12 cellular contexts compared by ENCODE assay signal in the genomic region with DNA sequence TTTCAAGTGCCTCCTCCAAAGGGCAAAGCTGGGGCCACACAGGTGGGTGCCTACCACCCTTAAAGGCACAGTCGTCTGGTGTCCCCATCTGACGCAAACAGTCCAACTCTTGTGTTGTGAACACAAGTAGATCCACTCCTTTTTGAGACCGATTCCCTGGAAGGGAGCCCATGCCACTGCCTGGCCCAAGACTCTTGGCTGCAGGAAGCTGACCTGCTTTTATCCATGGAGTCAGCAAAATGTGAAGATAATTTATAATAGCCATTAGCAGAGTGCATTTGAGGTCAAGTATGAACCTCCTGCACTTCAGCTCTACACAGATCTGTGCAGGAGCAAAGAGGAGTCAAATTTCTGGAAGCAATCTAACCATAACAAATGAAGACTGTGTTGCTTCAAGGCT.
DNase-seq lines count a peak whose midpoint lies in the region; ATAC-seq and TF ChIP-seq lines count a peak whose summit lies in the region.
"Had no signal": no experiment of that assay in that cellular context is flagged by ENCODE, and none has a peak within 500 bp of the region (broad histone marks: within the 10 kb centered on the region; RNA-seq: fewer than 3 reads in every experiment).

No MANE protein-coding gene starts in this region.

- no peaks in the 10 kb centered on the region for H3K9me3 ChIP-seq in mesenchymal stem cell (ENCODE audit: control insufficient read depth, low read length)

- no peak overlapping the region for H2AK5ac ChIP-seq in mesenchymal stem cell (ENCODE audit: low read length, severe bottlenecking)

- 0 out of 2 replicates have a peak overlapping the region, but pooled peaks have one; percentile 63 for H2AFZ ChIP-seq in GM23338
- H2AFZ ChIP-seq in mesenchymal stem cell (ENCODE audit: low read depth, low read length): no peak overlapping the region

- H4K8ac ChIP-seq in mesenchymal stem cell (ENCODE audit: low read length): no peak overlapping the region

- H4K20me1 ChIP-seq in GM23338 (replicated peaks; ENCODE audit: insufficient read depth): no peaks in the 10 kb centered on the region

- ATAC-seq in GM23338: no peak
- no peak for ATAC-seq in HG03095 (IDR thresholded peaks at IDR 0.05; ENCODE audit: unreplicated experiment)
- no peak for ATAC-seq in HG03565 (IDR thresholded peaks at IDR 0.05; ENCODE audit: unreplicated experiment)

- no peak overlapping the region for H3K18ac ChIP-seq in mesenchymal stem cell (ENCODE audit: low read depth in 1 of 2, low read length in 2 of 2)

- no peaks in the 10 kb centered on the region for H3K36me3 ChIP-seq in GM23338 (ENCODE audit: insufficient read depth)
- no peaks in the 10 kb centered on the region for H3K36me3 ChIP-seq in mesenchymal stem cell (ENCODE audit: control insufficient read depth in 1 of 2, insufficient read depth in 2 of 2, low read depth in 1 of 2, low read length in 2 of 2)

- no peaks in the 10 kb centered on the region for H3K79me2 ChIP-seq in GM23338 (replicated peaks; ENCODE audit: insufficient read depth)

- H3K9ac ChIP-seq in mesenchymal stem cell (ENCODE audit: low read length): no peak overlapping the region

- DNase-seq in GM23338 (ENCODE audit: low spot score) (no peak), NCI-H187 treated with DMSO at 0.1 percent for 48 hours (lab: John Stamatoyannopoulos, UW) (peak; percentile 78), astrocyte of the cerebellum (ENCODE audit: low read depth) (peak; percentile 41), mesenchymal stem cell (peak; percentile 43), RPMI8226 (no peak)
- DNase-seq: activated gamma-delta T cell treated with Interleukin-2 at 50 U/mL for 16 hours; endodermal cell; NCI-H1048; stimulated activated CD4-positive, alpha-beta T cell treated with anti-CD3 and anti-CD28 coated beads, Interleukin-1b, Interleukin-23, amount 100 ng/mL, for 48 hours had no signal

- no peaks in the 10 kb centered on the region for H3K79me1 ChIP-seq in mesenchymal stem cell (replicated peaks; ENCODE audit: low read length, poor library complexity, severe bottlenecking)

- no peaks in the 10 kb centered on the region; the same call in 2 of the 3 replicates for H3K4me1 Mint-ChIP-seq in GM23338
- H3K4me1 Mint-ChIP-seq: endodermal cell had no signal

- H3K9me3 Mint-ChIP-seq in GM23338: peaks cover 8% of the 10 kb centered on the region

- H4K91ac ChIP-seq in mesenchymal stem cell (ENCODE audit: low read length): no peak overlapping the region

- H3K4me3 ChIP-seq in GM23338: no peak overlapping the region
- no peak overlapping the region for H3K4me3 ChIP-seq in astrocyte of the cerebellum (ENCODE audit: low read depth, low read length)
- no peak overlapping the region for H3K4me3 ChIP-seq in mesenchymal stem cell (ENCODE audit: insufficient read depth in 1 of 2, low read depth in 1 of 2, low read length in 2 of 2)

- WGBS in mesenchymal stem cell: 56% methylated on average over 3 of the region's 3 CpGs

- H3K27me3 Mint-ChIP-seq in GM23338 (ENCODE audit: insufficient read depth, low read depth, poor library complexity): peaks cover 3% of the 10 kb centered on the region

- no peak overlapping the region for H3K4me2 ChIP-seq in GM23338
- H3K4me2 ChIP-seq in mesenchymal stem cell (ENCODE audit: low read length, poor library complexity, severe bottlenecking): no peak overlapping the region

- no peaks in the 10 kb centered on the region for H3K4me1 ChIP-seq in GM23338 (ENCODE audit: insufficient read depth)
- peaks cover 2% of the 10 kb centered on the region for H3K4me1 ChIP-seq in mesenchymal stem cell (ENCODE audit: control insufficient read depth, insufficient read depth, low read depth, low read length)

- H2BK15ac ChIP-seq in mesenchymal stem cell (ENCODE audit: low read depth, poor library complexity, severe bottlenecking): no peak overlapping the region

- H3K23ac ChIP-seq in mesenchymal stem cell (ENCODE audit: low read length in 2 of 2): no peak overlapping the region

- H2BK120ac ChIP-seq in mesenchymal stem cell (ENCODE audit: low read depth, low read length): no peak overlapping the region

- H3K27ac ChIP-seq in GM23338 (ENCODE audit: low read depth) (no peak overlapping the region), mesenchymal stem cell (ENCODE audit: low read length, poor library complexity, severe bottlenecking) (no peak overlapping the region)
- H3K27ac ChIP-seq: C4-2B had no signal

- no peak overlapping the region for H2BK5ac ChIP-seq in mesenchymal stem cell (ENCODE audit: low read depth, low read length, poor library complexity, severe bottlenecking)

- H3K4me3 Mint-ChIP-seq in GM23338: no peak overlapping the region
- H3K4me3 Mint-ChIP-seq: endodermal cell had no signal

- H3K9me2 ChIP-seq in GM23338 (ENCODE audit: insufficient read depth): peaks cover 11% of the 10 kb centered on the region

- no peak overlapping the region for H2BK12ac ChIP-seq in mesenchymal stem cell (ENCODE audit: low read length in 2 of 2)

- no peaks in the 10 kb centered on the region for H3F3A ChIP-seq in GM23338 (replicated peaks; ENCODE audit: low read depth)

- TF ChIP-seq CTCF in GM23338 (conservative IDR thresholded peaks at IDR 0.05; ENCODE audit: low read depth in 2 of 2) (no peak), astrocyte of the cerebellum (IDR thresholded peaks at IDR 0.05; ENCODE audit: low read depth, low read length, missing control alignments) (no peak)

- no peak overlapping the region for H3K14ac ChIP-seq in mesenchymal stem cell (ENCODE audit: low read length in 2 of 2)

- peaks cover 16% of the 10 kb centered on the region for H3K36me3 Mint-ChIP-seq in GM23338 (ENCODE audit: low read depth)

- no peak overlapping the region for H3K27ac Mint-ChIP-seq in GM23338
- H3K27ac Mint-ChIP-seq: endodermal cell had no signal

- H3K4ac ChIP-seq in mesenchymal stem cell (ENCODE audit: low read depth in 1 of 2, low read length in 2 of 2): no peak overlapping the region

- in situ Hi-C loops in astrocyte of the cerebellum (cut with HindIII; ENCODE audit: low sequenced_read_pairs): no loop called here

- H3K27me3 ChIP-seq in GM23338 (ENCODE audit: insufficient read depth): no peaks in the 10 kb centered on the region
- no peaks in the 10 kb centered on the region for H3K27me3 ChIP-seq in mesenchymal stem cell (ENCODE audit: control insufficient read depth in 1 of 2, insufficient read depth in 1 of 2, low read length in 2 of 2)

TF ChIP-seq in GM23338, 12 proteins besides CTCF, POLR2A, EP300 and RAD21 (continues in another document):
- TF ChIP-seq, protein P1, sequence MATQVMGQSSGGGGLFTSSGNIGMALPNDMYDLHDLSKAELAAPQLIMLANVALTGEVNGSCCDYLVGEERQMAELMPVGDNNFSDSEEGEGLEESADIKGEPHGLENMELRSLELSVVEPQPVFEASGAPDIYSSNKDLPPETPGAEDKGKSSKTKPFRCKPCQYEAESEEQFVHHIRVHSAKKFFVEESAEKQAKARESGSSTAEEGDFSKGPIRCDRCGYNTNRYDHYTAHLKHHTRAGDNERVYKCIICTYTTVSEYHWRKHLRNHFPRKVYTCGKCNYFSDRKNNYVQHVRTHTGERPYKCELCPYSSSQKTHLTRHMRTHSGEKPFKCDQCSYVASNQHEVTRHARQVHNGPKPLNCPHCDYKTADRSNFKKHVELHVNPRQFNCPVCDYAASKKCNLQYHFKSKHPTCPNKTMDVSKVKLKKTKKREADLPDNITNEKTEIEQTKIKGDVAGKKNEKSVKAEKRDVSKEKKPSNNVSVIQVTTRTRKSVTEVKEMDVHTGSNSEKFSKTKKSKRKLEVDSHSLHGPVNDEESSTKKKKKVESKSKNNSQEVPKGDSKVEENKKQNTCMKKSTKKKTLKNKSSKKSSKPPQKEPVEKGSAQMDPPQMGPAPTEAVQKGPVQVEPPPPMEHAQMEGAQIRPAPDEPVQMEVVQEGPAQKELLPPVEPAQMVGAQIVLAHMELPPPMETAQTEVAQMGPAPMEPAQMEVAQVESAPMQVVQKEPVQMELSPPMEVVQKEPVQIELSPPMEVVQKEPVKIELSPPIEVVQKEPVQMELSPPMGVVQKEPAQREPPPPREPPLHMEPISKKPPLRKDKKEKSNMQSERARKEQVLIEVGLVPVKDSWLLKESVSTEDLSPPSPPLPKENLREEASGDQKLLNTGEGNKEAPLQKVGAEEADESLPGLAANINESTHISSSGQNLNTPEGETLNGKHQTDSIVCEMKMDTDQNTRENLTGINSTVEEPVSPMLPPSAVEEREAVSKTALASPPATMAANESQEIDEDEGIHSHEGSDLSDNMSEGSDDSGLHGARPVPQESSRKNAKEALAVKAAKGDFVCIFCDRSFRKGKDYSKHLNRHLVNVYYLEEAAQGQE (IDR thresholded peaks at IDR 0.05; ENCODE audit: unreplicated experiment): no peak
- no peak for TF ChIP-seq NANOG (IDR thresholded peaks at IDR 0.05; ENCODE audit: borderline replicate concordance)

Comparison
In these comparisons a context has a peak if more than half of its experiments do, and no peak if none do; other contexts are left out.
1. DNase-seq: peak in NCI-H187 treated with DMSO at 0.1 percent for 48 hours (single experiment), astrocyte of the cerebellum (single experiment) and mesenchymal stem cell (single experiment); none in GM23338 (single experiment) and RPMI8226 (single experiment).